24 cellular contexts compared by ENCODE assay signal in the genomic region with DNA sequence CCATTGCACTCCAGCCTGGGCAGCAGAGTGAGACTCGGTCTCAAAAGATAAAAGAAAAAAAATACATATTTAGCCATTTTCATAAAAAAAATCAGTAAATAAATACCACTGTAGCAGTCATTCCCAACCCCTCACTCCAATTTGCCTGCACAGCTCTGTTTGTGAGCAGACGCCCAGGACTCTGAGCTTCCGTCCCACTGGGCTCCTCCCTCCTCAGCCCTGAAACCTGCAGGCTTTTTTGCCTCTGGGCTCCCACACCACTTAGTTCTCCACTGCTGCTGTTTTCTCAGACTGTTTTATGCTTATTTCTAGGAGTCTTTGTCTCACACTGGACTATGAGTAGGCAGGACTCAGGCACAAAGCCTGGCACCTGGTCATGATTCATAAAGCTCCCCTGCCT. TPM values are rescaled to one million over a fixed set of nuclear protein-coding genes. Genes with fewer than 3 reads are reported as not detected.
A peak's percentile ranks its signal among the peaks of the same experiment; 100 is the strongest.
DNase-seq lines count a peak whose midpoint lies in the region; ATAC-seq and TF ChIP-seq lines count a peak whose summit lies in the region.
"Had no signal": no experiment of that assay in that cellular context is flagged by ENCODE, and none has a peak within 500 bp of the region (broad histone marks: within the 10 kb centered on the region; RNA-seq: fewer than 3 reads in every experiment).

No MANE protein-coding gene starts in this region.

- peaks cover 4% of the 10 kb centered on the region; the same call in 1 of the 2 replicates for H3K9me2 ChIP-seq in GM23338 (ENCODE audit: insufficient read depth)

- no peak for TF ChIP-seq CTCF in progenitor cell of endocrine pancreas (IDR thresholded peaks at IDR 0.05; ENCODE audit: unreplicated experiment)
- no peak for TF ChIP-seq CTCF in GM23338 (conservative IDR thresholded peaks at IDR 0.05; ENCODE audit: low read depth in 2 of 2)

- H3K4me1 Mint-ChIP-seq in progenitor cell of endocrine pancreas (ENCODE audit: low read depth) (peaks cover 7% of the 10 kb centered on the region), GM23338 (peaks cover 12% of the 10 kb centered on the region)

- peak; percentile 11 for DNase-seq in Daoy (ENCODE audit: low read depth)
- DNase-seq in HT1080 (ENCODE audit: low read depth) = peak; percentile 29
- DNase-seq in islet precursor cell = peak; percentile 41
- DNase-seq in progenitor cell of endocrine pancreas (ENCODE audit: low spot score, unreplicated experiment) = no peak
- DNase-seq in GM23338 (ENCODE audit: low spot score) = no peak
- DNase-seq in activated CD4-positive, alpha-beta T cell treated with anti-CD3 and anti-CD28 coated beads, Interleukin-2, amount 50 U/mL, for 1 hour = no peak
- no peak for DNase-seq in D341Med (ENCODE audit: low spot score)
- DNase-seq: 8988T; ACHN; AML-193; BE2C; CD4-positive, alpha-beta T cell; CD8-positive, alpha-beta memory T cell; DMS53; DMS79 treated with DMSO at 0.1 percent for 48 hours; GDM1; GM23248; H9 had no signal

- H3K27me3 ChIP-seq in GM23338 (ENCODE audit: insufficient read depth) = no peaks in the 10 kb centered on the region
- H3K27me3 ChIP-seq: BE2C; BLaER1 treated with 17β-estradiol and CSF1 and Interleukin-3, amounts not matched to agents 10 nM and 100 nM had no signal

- H3K9me3 Mint-ChIP-seq in progenitor cell of endocrine pancreas (ENCODE audit: low read depth) (no peaks in the 10 kb centered on the region), GM23338 (no peaks in the 10 kb centered on the region)
- H3K9me3 Mint-ChIP-seq: CD14-positive monocyte; CD4-positive, alpha-beta T cell; CD8-positive, alpha-beta memory T cell; H9 had no signal

- no peak overlapping the region for H2AFZ ChIP-seq in GM23338
- H2AFZ ChIP-seq: GM23248 had no signal

- H3K79me2 ChIP-seq in GM23338 (replicated peaks; ENCODE audit: insufficient read depth) = no peaks in the 10 kb centered on the region

- H3K27ac ChIP-seq in GM23338 (ENCODE audit: low read depth) = no peak overlapping the region
- H3K27ac ChIP-seq: A549; BLaER1 treated with 17β-estradiol and CSF1 and Interleukin-3, amounts not matched to agents 10 nM and 100 nM; GM23248 had no signal

- H3K4me3 ChIP-seq in GM23338 = no peak overlapping the region
- H3K4me3 ChIP-seq: A549; BLaER1 treated with 17β-estradiol and CSF1 and Interleukin-3, amounts not matched to agents 10 nM and 100 nM; GM12878; GM23248 had no signal

- H3K27ac Mint-ChIP-seq in progenitor cell of endocrine pancreas = peak overlapping the region; percentile 24
- no peak overlapping the region for H3K27ac Mint-ChIP-seq in GM23338
- H3K27ac Mint-ChIP-seq: CD4-positive, alpha-beta T cell; CD8-positive, alpha-beta memory T cell; H9 had no signal

- no peak overlapping the region for H3K4me2 ChIP-seq in GM23338
- H3K4me2 ChIP-seq: A549; BLaER1 treated with 17β-estradiol and CSF1 and Interleukin-3, amounts not matched to agents 10 nM and 100 nM had no signal

- no peaks in the 10 kb centered on the region for H3K36me3 Mint-ChIP-seq in progenitor cell of endocrine pancreas (ENCODE audit: insufficient read depth)
- no peaks in the 10 kb centered on the region for H3K36me3 Mint-ChIP-seq in GM23338 (ENCODE audit: low read depth)
- H3K36me3 Mint-ChIP-seq: CD14-positive monocyte; CD8-positive, alpha-beta memory T cell had no signal

- H3F3A ChIP-seq in GM23338 (replicated peaks; ENCODE audit: low read depth) = no peaks in the 10 kb centered on the region

- H3K4me3 Mint-ChIP-seq in progenitor cell of endocrine pancreas (ENCODE audit: low read depth) (no peak overlapping the region), GM23338 (no peak overlapping the region)
- H3K4me3 Mint-ChIP-seq: CD14-positive monocyte; CD4-positive, alpha-beta T cell; CD8-positive, alpha-beta memory T cell; H9 had no signal

- ATAC-seq in GM23338 = no peak
- ATAC-seq: A549, GM12878, HCT116 had no signal

- H4K20me1 ChIP-seq in GM23338 (replicated peaks; ENCODE audit: insufficient read depth) = no peaks in the 10 kb centered on the region
- H4K20me1 ChIP-seq: BLaER1 treated with 17β-estradiol and CSF1 and Interleukin-3, amounts not matched to agents 10 nM and 100 nM had no signal

- H3K36me3 ChIP-seq in GM23338 (ENCODE audit: insufficient read depth) = no peaks in the 10 kb centered on the region
- H3K36me3 ChIP-seq: BE2C; BLaER1 treated with 17β-estradiol and CSF1 and Interleukin-3, amounts not matched to agents 10 nM and 100 nM had no signal

- H3K27me3 Mint-ChIP-seq in progenitor cell of endocrine pancreas = peaks cover 7% of the 10 kb centered on the region
- H3K27me3 Mint-ChIP-seq in GM23338 (ENCODE audit: insufficient read depth, low read depth, poor library complexity) = peaks cover 3% of the 10 kb centered on the region

- peaks cover 10% of the 10 kb centered on the region for H3K4me1 ChIP-seq in GM23338 (ENCODE audit: insufficient read depth)
- H3K4me1 ChIP-seq: BE2C had no signal

TF ChIP-seq in GM23338, 12 proteins besides CTCF, POLR2A, EP300 and RAD21:
- TF ChIP-seq EZH2 (IDR thresholded peaks at IDR 0.05; ENCODE audit: low read depth, unreplicated experiment) = no peak
- no peak for TF ChIP-seq STAT1 (IDR thresholded peaks at IDR 0.05; ENCODE audit: unreplicated experiment)
- TF ChIP-seq CREB1 (CRISPR knock-in tag; IDR thresholded peaks at IDR 0.05; ENCODE audit: low read depth) = no peak
- no peak for TF ChIP-seq JUNB (IDR thresholded peaks at IDR 0.05; ENCODE audit: unreplicated experiment)
- TF ChIP-seq POLR2AphosphoS5 (IDR thresholded peaks at IDR 0.05; ENCODE audit: low read depth) = no peak
- TF ChIP-seq ZNF331 (CRISPR knock-in tag; IDR thresholded peaks at IDR 0.05; ENCODE audit: low read depth) = no peak
- TF ChIP-seq ZNF114 (CRISPR knock-in tag; IDR thresholded peaks at IDR 0.05) = no peak
- TF ChIP-seq, protein P1, sequence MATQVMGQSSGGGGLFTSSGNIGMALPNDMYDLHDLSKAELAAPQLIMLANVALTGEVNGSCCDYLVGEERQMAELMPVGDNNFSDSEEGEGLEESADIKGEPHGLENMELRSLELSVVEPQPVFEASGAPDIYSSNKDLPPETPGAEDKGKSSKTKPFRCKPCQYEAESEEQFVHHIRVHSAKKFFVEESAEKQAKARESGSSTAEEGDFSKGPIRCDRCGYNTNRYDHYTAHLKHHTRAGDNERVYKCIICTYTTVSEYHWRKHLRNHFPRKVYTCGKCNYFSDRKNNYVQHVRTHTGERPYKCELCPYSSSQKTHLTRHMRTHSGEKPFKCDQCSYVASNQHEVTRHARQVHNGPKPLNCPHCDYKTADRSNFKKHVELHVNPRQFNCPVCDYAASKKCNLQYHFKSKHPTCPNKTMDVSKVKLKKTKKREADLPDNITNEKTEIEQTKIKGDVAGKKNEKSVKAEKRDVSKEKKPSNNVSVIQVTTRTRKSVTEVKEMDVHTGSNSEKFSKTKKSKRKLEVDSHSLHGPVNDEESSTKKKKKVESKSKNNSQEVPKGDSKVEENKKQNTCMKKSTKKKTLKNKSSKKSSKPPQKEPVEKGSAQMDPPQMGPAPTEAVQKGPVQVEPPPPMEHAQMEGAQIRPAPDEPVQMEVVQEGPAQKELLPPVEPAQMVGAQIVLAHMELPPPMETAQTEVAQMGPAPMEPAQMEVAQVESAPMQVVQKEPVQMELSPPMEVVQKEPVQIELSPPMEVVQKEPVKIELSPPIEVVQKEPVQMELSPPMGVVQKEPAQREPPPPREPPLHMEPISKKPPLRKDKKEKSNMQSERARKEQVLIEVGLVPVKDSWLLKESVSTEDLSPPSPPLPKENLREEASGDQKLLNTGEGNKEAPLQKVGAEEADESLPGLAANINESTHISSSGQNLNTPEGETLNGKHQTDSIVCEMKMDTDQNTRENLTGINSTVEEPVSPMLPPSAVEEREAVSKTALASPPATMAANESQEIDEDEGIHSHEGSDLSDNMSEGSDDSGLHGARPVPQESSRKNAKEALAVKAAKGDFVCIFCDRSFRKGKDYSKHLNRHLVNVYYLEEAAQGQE (IDR thresholded peaks at IDR 0.05; ENCODE audit: unreplicated experiment) = no peak

RNA-seq across cellular contexts. Expression of a gene that starts 6.0 kb away (rescaled TPM):
- not detected in 2 replicates for total RNA-seq in Daoy (2014; rRNA removed; shearing (Covaris generic))
- total RNA-seq in HT1080 (2014; rRNA removed; shearing (Covaris generic)) = not detected in 2 replicates
- polyA plus RNA-seq in HT1080 (2015; cell fraction: cytosol; rRNA removed) = not detected in 2 replicates
- polyA plus RNA-seq in HT1080 (2015; cell fraction: nucleus; rRNA removed) = not detected in 2 replicates
- total RNA-seq in progenitor cell of endocrine pancreas = not detected in 2 replicates
- not detected in 2 replicates for total RNA-seq in GM23338 (2014; rRNA removed; shearing (Covaris generic))
- polyA plus RNA-seq in GM23338 (2016; fragmentation: Nextera tagmentation; extraction: Ambion mirVana) = not detected in 2 replicates
- total RNA-seq: CD8-positive, alpha-beta memory T cell; GM12878; GM23248; H4; H9 had no signal
- polyA plus RNA-seq: A549, GM12878, GM23248 had no signal

RNA-seq across cellular contexts. Expression of a gene that starts 44.2 kb away (rescaled TPM):
- total RNA-seq in Daoy (2014; rRNA removed; shearing (Covaris generic)) = 293 and 345 TPM in 2 replicates
- total RNA-seq in HT1080 (2014; rRNA removed; shearing (Covaris generic)) = 422 and 493 TPM in 2 replicates
- polyA plus RNA-seq in HT1080 (2015; cell fraction: cytosol; rRNA removed) = 609 and 644 TPM in 2 replicates
- 310 and 327 TPM in 2 replicates for polyA plus RNA-seq in HT1080 (2015; cell fraction: nucleus; rRNA removed)
- 153 and 160 TPM in 2 replicates for total RNA-seq in progenitor cell of endocrine pancreas
- total RNA-seq in GM23338 (2014; rRNA removed; shearing (Covaris generic)) = 195 and 217 TPM in 2 replicates
- 242 and 271 TPM in 2 replicates for polyA plus RNA-seq in GM23338 (2016; fragmentation: Nextera tagmentation; extraction: Ambion mirVana)

RNA-seq across cellular contexts. Expression of a gene that starts 47.0 kb away (rescaled TPM):
- not detected in 2 replicates for total RNA-seq in Daoy (2014; rRNA removed; shearing (Covaris generic))
- 0.10 and 0.50 TPM in 2 replicates for total RNA-seq in HT1080 (2014; rRNA removed; shearing (Covaris generic))
- polyA plus RNA-seq in HT1080 (2015; cell fraction: cytosol; rRNA removed) = 0.03 TPM in 1 of 2 replicates, not detected in the other
- 0.06 TPM in 1 of 2 replicates, not detected in the other for polyA plus RNA-seq in HT1080 (2015; cell fraction: nucleus; rRNA removed)
- total RNA-seq in progenitor cell of endocrine pancreas = not detected in 2 replicates
- total RNA-seq in GM23338 (2014; rRNA removed; shearing (Covaris generic)) = 0.52 and 0.82 TPM in 2 replicates
- 0.71 and 1.6 TPM in 2 replicates for polyA plus RNA-seq in GM23338 (2016; fragmentation: Nextera tagmentation; extraction: Ambion mirVana)
- total RNA-seq: CD4-positive, alpha-beta T cell; CD8-positive, alpha-beta memory T cell; GM23248; H4 had no signal
- polyA plus RNA-seq: GM23248 had no signal

Comparison
In these comparisons a context has a peak if more than half of its experiments do, and no peak if none do; other contexts are left out.
1. DNase-seq: peak in Daoy (single experiment), HT1080 (single experiment) and islet precursor cell (single experiment); none in progenitor cell of endocrine pancreas (single experiment), GM23338 (single experiment), activated CD4-positive, alpha-beta T cell treated with anti-CD3 and anti-CD28 coated beads, Interleukin-2, amount 50 U/mL, for 1 hour (single experiment) and D341Med (single experiment).